9 cellular contexts compared by ENCODE assay signal in the genomic region with DNA sequence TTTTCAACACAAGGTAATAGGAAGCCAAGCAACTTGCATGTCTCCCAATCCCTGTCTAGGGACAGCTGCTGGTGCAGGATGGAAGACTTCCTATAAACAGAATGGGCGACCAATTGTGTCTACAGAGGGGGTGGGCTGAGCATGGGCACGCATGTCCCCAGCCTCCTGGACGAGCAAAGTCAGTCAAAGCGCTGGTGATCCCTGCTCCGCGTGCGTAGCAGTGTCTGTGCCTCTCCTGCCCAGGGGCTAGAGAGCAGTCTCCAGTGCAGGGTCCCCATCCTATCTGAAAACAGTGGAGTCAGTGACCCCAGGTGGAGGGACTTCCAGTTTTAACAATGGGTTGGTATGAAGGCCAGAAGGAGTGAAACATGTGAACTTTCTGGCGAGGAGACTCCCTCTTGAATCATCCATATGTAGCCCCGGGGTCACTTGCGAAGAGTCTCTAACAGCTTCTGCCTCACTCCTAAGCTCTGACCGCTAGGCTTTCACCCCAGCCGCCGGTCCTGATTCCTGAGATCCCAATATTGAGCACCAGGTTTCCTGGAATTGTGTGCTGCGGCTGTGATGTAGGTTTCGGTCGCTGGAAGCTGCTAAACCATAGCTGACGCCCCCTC. TPM values are rescaled to one million over a fixed set of nuclear protein-coding genes. Genes with fewer than 3 reads are reported as not detected.
DNase-seq lines count a peak whose midpoint lies in the region; ATAC-seq and TF ChIP-seq lines count a peak whose summit lies in the region.
"Had no signal": no experiment of that assay in that cellular context is flagged by ENCODE, and none has a peak within 500 bp of the region (broad histone marks: within the 10 kb centered on the region; RNA-seq: fewer than 3 reads in every experiment).

No MANE protein-coding gene starts in this region.

- H3K27ac ChIP-seq in heart left ventricle (peak overlapping the region; percentile 27 to 97 (median 90)), urinary bladder (ENCODE audit: low read depth) (no peak overlapping the region)

- TF ChIP-seq CTCF in heart left ventricle (IDR thresholded peaks at IDR 0.05) (no peak), brain (conservative IDR thresholded peaks at IDR 0.05) (no peak)

- no peak for DNase-seq in heart left ventricle
- no peak for DNase-seq in left ventricle myocardium superior
- DNase-seq in NCI-H187 treated with DMSO at 0.1 percent for 48 hours (lab: John Stamatoyannopoulos, UW) = no peak
- DNase-seq in effector CD4-positive, alpha-beta T cell = no peak

- 58 to 67% (median 64%) methylated on average over 9 to 17 of the region's 17 CpGs for WGBS in heart left ventricle, 4 donors
- WGBS in urinary bladder = 76% methylated on average over 17 of the region's 17 CpGs

- H3K4me1 ChIP-seq in heart left ventricle (peaks cover 0 to 66% (median 41%) of the 10 kb centered on the region in 12 donors), mucosa of stomach (ENCODE audit: control insufficient read depth, insufficient read depth, low read length) (peaks cover 38% of the 10 kb centered on the region), urinary bladder (ENCODE audit: insufficient read depth) (peaks cover 3% of the 10 kb centered on the region)

- peak overlapping the region; percentile 95 to 99 (median 97) for H3K4me3 Mint-ChIP-seq in brain

- H3K27ac Mint-ChIP-seq in brain = peak overlapping the region; percentile 91 to 97 (median 95)

- H3K27me3 ChIP-seq in heart left ventricle = no peaks in the 10 kb centered on the region
- no peaks in the 10 kb centered on the region for H3K27me3 ChIP-seq in mucosa of stomach (ENCODE audit: control insufficient read depth, insufficient read depth, low read length)

- H3K9me3 ChIP-seq in heart left ventricle (no peaks in the 10 kb centered on the region), mucosa of stomach (ENCODE audit: control insufficient read depth, low read length) (no peaks in the 10 kb centered on the region)

- H3K9me3 Mint-ChIP-seq in brain = peaks cover 0 to 7% (median 4%) of the 10 kb centered on the region in 5 experiments

- peak overlapping the region; percentile 18 for H3K9ac ChIP-seq in mucosa of stomach (ENCODE audit: low read length)

- ATAC-seq in heart left ventricle = no peak
- no peak for ATAC-seq in left ventricle myocardium superior
- ATAC-seq in activated CD4-positive, CD25-positive, alpha-beta regulatory T cell treated with anti-CD3 and anti-CD28 coated beads, Interleukin-2, amount 50 U/mL, for 24 hours = no peak

- H3K36me3 Mint-ChIP-seq in brain = peaks cover 21% of the 10 kb centered on the region

- peaks cover 0 to 22% (median 12%) of the 10 kb centered on the region in 9 donors for H3K36me3 ChIP-seq in heart left ventricle
- no peaks in the 10 kb centered on the region for H3K36me3 ChIP-seq in mucosa of stomach (ENCODE audit: control insufficient read depth, insufficient read depth, low read length)
- no peaks in the 10 kb centered on the region for H3K36me3 ChIP-seq in urinary bladder (ENCODE audit: insufficient read depth)

- no peak for TF ChIP-seq POLR2A in heart left ventricle (IDR thresholded peaks at IDR 0.05)

- peaks cover 78% of the 10 kb centered on the region for H3K4me1 Mint-ChIP-seq in brain

- H3K27me3 Mint-ChIP-seq in brain = peaks cover 9% of the 10 kb centered on the region

- H3K4me3 ChIP-seq in heart left ventricle (peak overlapping the region in 11 of 12 donors; percentile 22 to 99 (median 83)), mucosa of stomach (ENCODE audit: low read length) (no peak overlapping the region), urinary bladder (ENCODE audit: low read depth, low read length) (peak overlapping the region; percentile 76)

- intact Hi-C loops in heart left ventricle (cut with DNase I) = loop anchor here in 5 of 10 donors (5.0 to 10.0 kb wide), 3 partner anchors 40 to 97 kb away; a partner anchor contains a TSS
- intact Hi-C loops in left ventricle myocardium superior (cut with micrococcal nuclease) = no loop called here

RNA-seq across cellular contexts. Expression of a gene that starts 0.7 kb away (rescaled TPM):
- total RNA-seq in heart left ventricle (10 to 100 TPM in 6 of 9 donors, 1 to 10 TPM in 3; 7.4 to 18.3 (median 13.8) TPM), left ventricle myocardium superior (12.6 TPM), urinary bladder (22.0 TPM)
- polyA plus RNA-seq in heart left ventricle (1 to 10 TPM; 5.4 to 7.0 TPM), brain (ENCODE audit: insufficient read depth, low read depth, low replicate concordance) (37.1 TPM), urinary bladder (7.5 TPM)

RNA-seq across cellular contexts. Expression of a gene that starts 2.7 kb away (rescaled TPM):
- 10 to 100 TPM in 5 of 9 donors, 1 to 10 TPM in 4; 4.5 to 18.4 (median 12.1) TPM for total RNA-seq in heart left ventricle
- polyA plus RNA-seq in heart left ventricle = 10 to 100 TPM in 1 of 2 donors, 1 to 10 TPM in 1; 4.1 to 23.5 TPM
- 20.3 TPM for total RNA-seq in left ventricle myocardium superior
- polyA plus RNA-seq in brain (ENCODE audit: insufficient read depth, low read depth, low replicate concordance) = 2.3 TPM
- 2.1 TPM for total RNA-seq in urinary bladder
- 1.2 TPM for polyA plus RNA-seq in urinary bladder
- total RNA-seq: HT1080 had no signal

RNA-seq across cellular contexts. Expression of a gene that starts 24.2 kb away (rescaled TPM):
- total RNA-seq in heart left ventricle = 100 to 1,000 TPM; 174 to 349 (median 281) TPM
- polyA plus RNA-seq in heart left ventricle = 100 to 1,000 TPM; 123 to 274 TPM
- 303 TPM for total RNA-seq in left ventricle myocardium superior
- polyA plus RNA-seq in brain (ENCODE audit: insufficient read depth, low read depth, low replicate concordance) = 82.8 TPM
- total RNA-seq in urinary bladder = 84.8 TPM
- polyA plus RNA-seq in urinary bladder = 139 TPM

RNA-seq across cellular contexts. Expression of a gene that starts 28.5 kb away (rescaled TPM):
- 1 to 10 TPM in 1 of 9 donors, not detected in 8; 1.4 TPM for total RNA-seq in heart left ventricle
- polyA plus RNA-seq in heart left ventricle = under 1 TPM in 1 of 2 donors, not detected in 1; 0.03 TPM
- not detected for total RNA-seq in left ventricle myocardium superior
- not detected for polyA plus RNA-seq in brain (ENCODE audit: insufficient read depth, low read depth, low replicate concordance)
- 0.16 TPM for total RNA-seq in urinary bladder
- 0.05 TPM for polyA plus RNA-seq in urinary bladder
- total RNA-seq: HT1080 had no signal
